ENCODE assay signal across 25 cellular contexts in the genomic region with DNA sequence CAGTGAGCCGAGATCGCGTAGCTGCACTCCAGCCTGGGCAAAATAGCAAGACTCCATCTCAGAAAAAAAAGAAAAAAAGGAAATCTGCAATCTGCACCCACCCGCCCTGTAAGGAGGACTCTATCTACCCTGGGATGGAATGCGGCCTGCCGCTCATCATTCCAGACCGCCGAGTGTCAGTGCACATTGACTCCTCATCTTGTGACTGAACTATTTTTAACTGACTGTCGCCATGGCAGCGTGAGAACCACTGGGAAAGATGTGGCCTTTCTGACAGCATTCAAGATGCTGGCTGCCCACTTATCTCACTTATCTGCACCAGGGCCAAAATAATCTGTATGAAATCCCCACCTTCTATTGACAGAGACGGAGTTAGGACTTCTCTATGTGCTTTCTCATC. TPM values are rescaled to one million over a fixed set of nuclear protein-coding genes. Genes with fewer than 3 reads are reported as not detected.
DNase-seq lines count a peak whose midpoint lies in the region; ATAC-seq and TF ChIP-seq lines count a peak whose summit lies in the region.
"Had no signal": no experiment of that assay in that cellular context is flagged by ENCODE, and none has a peak within 500 bp of the region (broad histone marks: within the 10 kb centered on the region; RNA-seq: fewer than 3 reads in every experiment).

No MANE protein-coding gene starts in this region.

- peak overlapping the region; percentile 24 for H3K27ac ChIP-seq in mesodermal cell (ENCODE audit: low read depth, low read length, severe bottlenecking)
- H3K27ac ChIP-seq: A549, C4-2B, HL-60, psoas muscle, suprapubic skin had no signal

- peaks cover 0 to 6% (median 4%) of the 10 kb centered on the region in 3 donors for H3K27me3 Mint-ChIP-seq in immature natural killer cell (ENCODE audit: low read depth in 3 of 3)

- no peaks in the 10 kb centered on the region for H3K36me3 Mint-ChIP-seq in immature natural killer cell
- H3K36me3 Mint-ChIP-seq: memory B cell had no signal

- peaks cover 3% of the 10 kb centered on the region for H3K4me1 ChIP-seq in mesodermal cell (ENCODE audit: control insufficient read depth, insufficient read depth, low read length, poor library complexity, severe bottlenecking)
- H3K4me1 ChIP-seq: A549, psoas muscle, suprapubic skin had no signal

- H3K36me3 ChIP-seq in mesodermal cell (ENCODE audit: control insufficient read depth, insufficient read depth, low read length) = no peaks in the 10 kb centered on the region
- H3K36me3 ChIP-seq: suprapubic skin had no signal

- H3K4me1 Mint-ChIP-seq in immature natural killer cell = no peaks in the 10 kb centered on the region
- H3K4me1 Mint-ChIP-seq: memory B cell, nephron progenitor cell had no signal

- 74 to 87% methylated on average over 8 to 9 of the region's 11 CpGs for WGBS in mesodermal cell (ENCODE audit: insufficient coverage in 2 of 2), 2 experiments

- DNase-seq in AG10803 (ENCODE audit: low read depth) (peak; percentile 14), SK-MEL-5 (ENCODE audit: low read depth, low spot score) (peak; percentile 28), Right ventricle myocardium superior (peak; percentile 49), ACHN (no peak), immature natural killer cell (no peak)
- DNase-seq in stimulated activated naive CD4-positive, alpha-beta T cell (lab: John Stamatoyannopoulos, UW) = no peak
- DNase-seq: amniotic stem cell; effector CD8-positive, alpha-beta T cell; GF-D8; HCEC 1CT; MV-4-11; NCI-H187; NCI-H524; nephron progenitor cell; psoas muscle; SHP77 treated with DMSO at 0.1 percent for 48 hours; T-helper 1 cell had no signal

- peak; percentile 93 for ATAC-seq in Right ventricle myocardium superior (ENCODE audit: poor library complexity)
- no peak for ATAC-seq in HG03432 (IDR thresholded peaks at IDR 0.05; ENCODE audit: unreplicated experiment)
- ATAC-seq: A549, psoas muscle had no signal

- no peaks in the 10 kb centered on the region for H3K9me3 Mint-ChIP-seq in immature natural killer cell
- H3K9me3 Mint-ChIP-seq: memory B cell, nephron progenitor cell had no signal

- in situ Hi-C loops in SK-MEL-5 (cut with HindIII; ENCODE audit: low pct_unique_long_range_greater_than_20kb, low sequenced_read_pairs) = no loop called here
- in situ Hi-C loops in ACHN (cut with HindIII; ENCODE audit: low pct_ligation_motif_present, low pct_unique_long_range_greater_than_20kb, low sequenced_read_pairs) = no loop called here

- H3K4me3 ChIP-seq in AG10803 (ENCODE audit: low read length) = no peak overlapping the region
- H3K4me3 ChIP-seq in mesodermal cell (ENCODE audit: extremely low read depth, insufficient read depth, low read length, poor library complexity, severe bottlenecking) = no peak overlapping the region
- H3K4me3 ChIP-seq: A549, psoas muscle, suprapubic skin had no signal

- H3K27ac Mint-ChIP-seq in immature natural killer cell = no peak overlapping the region
- H3K27ac Mint-ChIP-seq: memory B cell, nephron progenitor cell had no signal

- H3K4me3 Mint-ChIP-seq in immature natural killer cell = no peak overlapping the region
- H3K4me3 Mint-ChIP-seq: memory B cell, nephron progenitor cell had no signal

- TF ChIP-seq CTCF in AG10803 (conservative IDR thresholded peaks at IDR 0.05; ENCODE audit: low read length) = no peak

- no peaks in the 10 kb centered on the region for H3K9me3 ChIP-seq in mesodermal cell (ENCODE audit: control insufficient read depth, low read length)
- H3K9me3 ChIP-seq: A549, psoas muscle, suprapubic skin had no signal

- intact Hi-C loops in Right ventricle myocardium superior (cut with DNase I) = no loop called here

RNA-seq across cellular contexts. Expression of a gene that starts 38.8 kb away (rescaled TPM):
- not detected in 2 replicates for total RNA-seq in SK-MEL-5 (2014; rRNA removed; shearing (Covaris generic))
- 0.02 TPM in 1 of 2 replicates, not detected in the other for polyA plus RNA-seq in SK-MEL-5 (2015; cell fraction: cytosol; rRNA removed)
- 0.09 TPM in 1 of 2 replicates, not detected in the other for polyA plus RNA-seq in SK-MEL-5 (2015; cell fraction: nucleus; rRNA removed)
- total RNA-seq in Right ventricle myocardium superior = not detected
- not detected for polyA plus RNA-seq in mesodermal cell (2013, experiment 1 of 2)
- not detected for polyA plus RNA-seq in mesodermal cell (2013, experiment 2 of 2)
- polyA plus RNA-seq in immature natural killer cell = not detected
- total RNA-seq: fibroblast of lung, psoas muscle, suprapubic skin had no signal
- polyA plus RNA-seq: A549, fibroblast of lung had no signal

Comparison
In these comparisons a context has a peak if more than half of its experiments do, and no peak if none do; other contexts are left out.
1. DNase-seq: peak in AG10803 (single experiment), SK-MEL-5 (single experiment) and Right ventricle myocardium superior (single experiment); none in ACHN (single experiment), stimulated activated naive CD4-positive, alpha-beta T cell (0 of 6) and immature natural killer cell (0 of 3).